ENCODE assay signal across 12 cellular contexts in the genomic region with DNA sequence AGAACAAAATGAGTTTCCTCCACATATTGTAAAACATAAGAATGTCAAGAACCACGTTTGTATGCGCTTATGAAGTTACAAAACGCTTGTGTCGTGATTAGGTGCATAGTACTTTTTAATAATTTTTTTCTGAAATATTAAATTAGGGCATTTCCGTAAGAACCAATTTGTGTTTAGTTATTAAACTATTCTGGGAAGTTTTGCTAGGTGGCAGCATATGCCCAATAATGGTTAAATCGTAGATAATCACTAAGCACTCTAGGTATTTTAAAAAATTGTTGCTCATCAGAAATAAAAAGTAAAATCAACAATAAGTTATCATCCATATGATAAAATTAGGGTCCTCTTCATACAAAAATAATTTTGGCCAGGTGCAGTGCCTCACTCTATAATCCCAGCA. TPM values are rescaled to one million over a fixed set of nuclear protein-coding genes. Genes with fewer than 3 reads are reported as not detected.
DNase-seq lines count a peak whose midpoint lies in the region; TF ChIP-seq lines count a peak whose summit lies in the region.
"Had no signal": no experiment of that assay in that cellular context is flagged by ENCODE, and none has a peak within 500 bp of the region (broad histone marks: within the 10 kb centered on the region; RNA-seq: fewer than 3 reads in every experiment).

No MANE protein-coding gene starts in this region.

- peaks cover 0 to 34% (median 23%) of the 10 kb centered on the region in 4 donors for H3K4me1 ChIP-seq in transverse colon

- DNase-seq in EL = peak; percentile 51
- peak; percentile 32 for DNase-seq in NCI-H69 (lab: John Stamatoyannopoulos, UW)
- peak; percentile 56 to 61 for DNase-seq in dermis microvascular lymphatic vessel endothelial cell (ENCODE audit: low read depth in 2 of 2)
- no peak for DNase-seq in neural crest cell (ENCODE audit: low read depth, low spot score)
- DNase-seq in transverse colon = no peak
- DNase-seq in NCI-H510A treated with DMSO at 0.1 percent for 48 hours (lab: John Stamatoyannopoulos, UW) = no peak
- DNase-seq in GM13976 (ENCODE audit: low spot score) = no peak
- no peak for DNase-seq in HUDEP-2 (lab: John Stamatoyannopoulos, UW; ENCODE audit: unreplicated experiment in 76 of 76)
- DNase-seq: natural killer cell had no signal

- H3K27ac Mint-ChIP-seq in neural crest cell (ENCODE audit: unreplicated experiment) = no peak overlapping the region
- H3K27ac Mint-ChIP-seq: activated T-helper 17 cell treated with anti-CD3 and anti-CD28 coated beads, Interleukin-2, amount 50 U/mL, for 72 hours; natural killer cell had no signal

- 73 to 75% methylated on average over 6 of the region's 6 CpGs for WGBS in transverse colon (ENCODE audit: low coverage in 1 of 2), 2 donors

- in situ Hi-C loops in transverse colon (cut with MboI; ENCODE audit: low pct_ligation_motif_present in 1 of 4, low pct_unique_long_range_greater_than_20kb in 1 of 4, low sequenced_read_pairs in 3 of 4) (loop anchor here in 1 of 4 donors (25.0 kb wide), 1 partner anchor 195 kb away; a partner anchor contains a TSS), GM13976 (cut with MboI; ENCODE audit: low sequenced_read_pairs, unreplicated experiment) (loop anchor here (25.0 kb wide), 1 partner anchor 445 kb away; no protein-coding TSS in a partner anchor)

- TF ChIP-seq EP300 in transverse colon (IDR thresholded peaks at IDR 0.05; ENCODE audit: low read depth) = no peak

- H3K4me3 Mint-ChIP-seq in neural crest cell = no peak overlapping the region
- H3K4me3 Mint-ChIP-seq: activated T-helper 17 cell treated with anti-CD3 and anti-CD28 coated beads, Interleukin-2, amount 50 U/mL, for 72 hours; natural killer cell had no signal

- H3K4me3 ChIP-seq in transverse colon = no peak overlapping the region

- TF ChIP-seq CTCF in neural crest cell (conservative IDR thresholded peaks at IDR 0.05) (peak; percentile 51), transverse colon (IDR thresholded peaks at IDR 0.05) (peak in 1 of 5 experiments; percentile 17), GM13976 (IDR thresholded peaks at IDR 0.05; ENCODE audit: borderline replicate concordance, control extremely low read depth, extremely low read depth, insufficient read depth, missing control alignments) (no peak)

- H3K27me3 Mint-ChIP-seq in neural crest cell (ENCODE audit: low read depth) = no peaks in the 10 kb centered on the region
- H3K27me3 Mint-ChIP-seq: activated T-helper 17 cell treated with anti-CD3 and anti-CD28 coated beads, Interleukin-2, amount 50 U/mL, for 72 hours had no signal

- peaks cover 6% of the 10 kb centered on the region for H3K9me3 Mint-ChIP-seq in neural crest cell
- H3K9me3 Mint-ChIP-seq: activated T-helper 17 cell treated with anti-CD3 and anti-CD28 coated beads, Interleukin-2, amount 50 U/mL, for 72 hours; natural killer cell had no signal

- H3K36me3 ChIP-seq in transverse colon = no peaks in the 10 kb centered on the region

- peaks cover 14% of the 10 kb centered on the region for H3K4me1 Mint-ChIP-seq in neural crest cell

- no peak overlapping the region for H3K27ac ChIP-seq in transverse colon
- H3K27ac ChIP-seq: epithelial cell of prostate, HL-60 had no signal

- intact Hi-C loops in transverse colon (cut with DNase I; ENCODE audit: low total_unique reads) = loop anchor here (10.0 kb wide), 1 partner anchor 108 kb away; a partner anchor contains a TSS

- no peaks in the 10 kb centered on the region for H3K27me3 ChIP-seq in transverse colon

- H3K9me3 ChIP-seq in transverse colon = no peaks in the 10 kb centered on the region

- no peak for TF ChIP-seq POLR2A in transverse colon (IDR thresholded peaks at IDR 0.05)

- H3K36me3 Mint-ChIP-seq in neural crest cell (ENCODE audit: low read depth) = peaks cover 20% of the 10 kb centered on the region
- H3K36me3 Mint-ChIP-seq: natural killer cell had no signal

RNA-seq across cellular contexts. Expression of a gene that starts 5.4 kb away (rescaled TPM):
- total RNA-seq in dermis microvascular lymphatic vessel endothelial cell = 12.8 and 14.8 TPM in 2 replicates
- 14.6 and 15.0 TPM in 2 replicates for total RNA-seq in neural crest cell
- total RNA-seq in transverse colon = 10 to 100 TPM in 1 of 4 donors, 1 to 10 TPM in 3; 1.9 to 16.4 (median 5.4) TPM

Comparison
In these comparisons a context has a peak if more than half of its experiments do, and no peak if none do; other contexts are left out.
1. DNase-seq: peak in EL (single experiment), NCI-H69 (single experiment) and dermis microvascular lymphatic vessel endothelial cell (2 of 2); none in neural crest cell (single experiment), transverse colon (single experiment), NCI-H510A treated with DMSO at 0.1 percent for 48 hours (single experiment), GM13976 (single experiment) and HUDEP-2 (0 of 76).